ENCODE assay signal across 16 cellular contexts in the genomic region with DNA sequence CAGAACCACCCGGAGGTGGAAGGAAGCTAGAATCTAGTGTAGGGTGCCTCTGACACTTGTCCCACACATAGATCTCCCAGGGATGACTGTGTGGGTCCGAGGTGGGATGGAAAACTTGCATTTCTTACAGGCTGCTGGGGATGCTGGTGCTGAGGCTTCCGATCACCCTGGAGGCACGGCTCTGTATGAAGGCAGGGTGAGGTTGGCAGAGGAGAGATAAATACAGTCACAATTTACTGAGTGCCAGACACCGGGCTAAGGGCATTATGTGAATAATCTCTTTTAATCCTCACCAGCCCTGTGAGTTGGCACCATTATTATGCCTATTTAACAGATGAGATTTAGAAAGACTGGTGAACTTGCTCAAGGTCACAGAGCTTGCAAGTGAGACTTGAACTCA.
DNase-seq lines count a peak whose midpoint lies in the region; ATAC-seq and TF ChIP-seq lines count a peak whose summit lies in the region.
"Had no signal": no experiment of that assay in that cellular context is flagged by ENCODE, and none has a peak within 500 bp of the region (broad histone marks: within the 10 kb centered on the region; RNA-seq: fewer than 3 reads in every experiment).

No MANE protein-coding gene starts in this region.

- H2AFZ ChIP-seq in HCT116 (ENCODE audit: low read depth, low read length, poor library complexity, severe bottlenecking) (no peak overlapping the region), hepatocyte (no peak overlapping the region)

- no peak overlapping the region for H3K27ac ChIP-seq in HCT116 (ENCODE audit: low read depth, low read length)
- peak overlapping the region; percentile 75 for H3K27ac ChIP-seq in hepatocyte
- no peak overlapping the region for H3K27ac ChIP-seq in substantia nigra (ENCODE audit: low read depth, low read length, poor library complexity, severe bottlenecking)
- H3K27ac ChIP-seq: testis had no signal

- H3K4me2 ChIP-seq in HCT116 (ENCODE audit: low read length), result peak overlapping the region; percentile 62
- peak overlapping the region; percentile 55 for H3K4me2 ChIP-seq in hepatocyte

- TF ChIP-seq RAD21 in HCT116 (IDR thresholded peaks at IDR 0.05; ENCODE audit: low read depth), result no peak

- no peak for TF ChIP-seq POLR2A in HCT116 (IDR thresholded peaks at IDR 0.05; ENCODE audit: borderline replicate concordance, extremely low read depth, insufficient read depth, insufficient read length)

- CTCF ChIA-PET in HCT116 (lab: Charles Lee), result no interaction called here

- H3K9me3 Mint-ChIP-seq in activated T-helper 1 cell treated with anti-CD3 and anti-CD28 coated beads, Interleukin-12 subunit alpha, Interleukin-12 subunit beta, Interleukin-2, Interleukin-4 antibody, amounts not matched to agents 30 ng/mL and 10 ng/mL and 1 ng/mL, durations not matched to agents 14 hours and 24 hours and 36 hours, result peaks cover 3% of the 10 kb centered on the region
- peaks cover 0 to 1% of the 10 kb centered on the region in 2 donors for H3K9me3 Mint-ChIP-seq in stimulated activated naive B cell treated with anti-CD40 and anti-IgM and Interleukin-4, amounts not matched to agents 10 μg/mL and 1 μg/mL and 100 μg/mL, for 72 hours
- H3K9me3 Mint-ChIP-seq: immature natural killer cell, memory B cell had no signal

- H3K27me3 Mint-ChIP-seq in activated T-helper 1 cell treated with anti-CD3 and anti-CD28 coated beads, Interleukin-12 subunit alpha, Interleukin-12 subunit beta, Interleukin-2, Interleukin-4 antibody, amounts not matched to agents 30 ng/mL and 10 ng/mL and 1 ng/mL, durations not matched to agents 14 hours and 24 hours and 36 hours (ENCODE audit: insufficient read depth), result peaks cover 13% of the 10 kb centered on the region
- peaks cover 0 to 4% of the 10 kb centered on the region in 2 donors for H3K27me3 Mint-ChIP-seq in stimulated activated naive B cell treated with anti-CD40 and anti-IgM and Interleukin-4, amounts not matched to agents 10 μg/mL and 1 μg/mL and 100 μg/mL, for 72 hours
- H3K27me3 Mint-ChIP-seq: memory B cell had no signal

- peak; percentile 23; the same call in 1 of the 2 replicates for ATAC-seq in HCT116
- ATAC-seq in stimulated activated naive B cell treated with anti-CD40 and anti-IgM and Interleukin-4, amounts not matched to agents 10 μg/mL and 1 μg/mL and 100 μg/mL, for 72 hours (replicated peaks), result no peak

- H3K4me1 ChIP-seq in HCT116 (ENCODE audit: control insufficient read depth in 1 of 2, insufficient read depth in 2 of 2, low read length in 2 of 2) (peaks cover 10 to 20% of the 10 kb centered on the region in 2 experiments; a peak in 3 of 4 replicates), hepatocyte (ENCODE audit: insufficient read depth) (peaks cover 4% of the 10 kb centered on the region)

- POLR2A ChIA-PET in HCT116 (lab: Charles Lee), result interaction anchor here (0.7 kb wide), 1 partner anchor 31 kb away, joined by 3 read pairs; no protein-coding TSS in a partner anchor

- TF ChIP-seq CTCF in HCT116 (IDR thresholded peaks at IDR 0.05 in 2 of 3, conservative IDR thresholded peaks at IDR 0.05 in 1 of 3; ENCODE audit: borderline replicate concordance in 1 of 3, insufficient read depth in 1 of 3, low read depth in 2 of 3, low read length in 2 of 3) (no peak), hepatocyte (IDR thresholded peaks at IDR 0.05; ENCODE audit: poor library complexity) (no peak)

- H3K9me2 ChIP-seq in HCT116 (ENCODE audit: insufficient read depth), result no peaks in the 10 kb centered on the region
- H3K9me2 ChIP-seq in hepatocyte (replicated peaks; ENCODE audit: insufficient read depth), result no peaks in the 10 kb centered on the region

- H3K27me3 ChIP-seq in HCT116 (ENCODE audit: insufficient read depth, low read length) (no peaks in the 10 kb centered on the region), hepatocyte (no peaks in the 10 kb centered on the region)
- H3K27me3 ChIP-seq: testis had no signal

- intact Hi-C loops in HCT116 (cut with micrococcal nuclease), result no loop called here
- intact Hi-C loops in activated T-helper 1 cell treated with anti-CD3 and anti-CD28 coated beads, Interleukin-12 subunit alpha, Interleukin-12 subunit beta, Interleukin-2, Interleukin-4 antibody, amounts not matched to agents 30 ng/mL and 10 ng/mL and 1 ng/mL, durations not matched to agents 14 hours and 24 hours and 36 hours (cut with micrococcal nuclease), result loop anchor here (2.0 to 5.0 kb wide), 2 partner anchors 105 to 181 kb away; no protein-coding TSS in a partner anchor

- H3K9me3 ChIP-seq in HCT116 (ENCODE audit: control insufficient read depth in 1 of 2, insufficient read depth in 1 of 2, low read depth in 1 of 2, low read length in 2 of 2) (no peaks in the 10 kb centered on the region), hepatocyte (ENCODE audit: low read depth) (no peaks in the 10 kb centered on the region)
- H3K9me3 ChIP-seq: testis had no signal

- DNase-seq in HCT116 (ENCODE audit: low read depth, low spot score) (no peak), hepatocyte (ENCODE audit: low spot score) (no peak), substantia nigra (lab: John Stamatoyannopoulos, UW) (no peak), NCI-H1417 (lab: John Stamatoyannopoulos, UW) (no peak), NCI-H226 (no peak)
- DNase-seq in activated T-helper 1 cell treated with anti-CD3 and anti-CD28 coated beads, Interleukin-12 subunit alpha, Interleukin-12 subunit beta, Interleukin-2, Interleukin-4 antibody, amounts not matched to agents 30 ng/mL and 10 ng/mL and 1 ng/mL, durations not matched to agents 14 hours and 24 hours and 36 hours (ENCODE audit: low spot score), result no peak
- no peak for DNase-seq in stimulated activated naive B cell treated with anti-CD40 and anti-IgM and Interleukin-4, amounts not matched to agents 10 μg/mL and 1 μg/mL and 100 μg/mL, for 72 hours
- no peak for DNase-seq in activated CD4-positive, CD25-positive, alpha-beta regulatory T cell (lab: John Stamatoyannopoulos, UW)
- DNase-seq: activated gamma-delta T cell, glutamatergic neuron, GOT3, immature natural killer cell, NCI-H2029, NCI-H524 had no signal

- H3K36me3 ChIP-seq in HCT116 (ENCODE audit: control insufficient read depth in 1 of 2, insufficient read depth in 2 of 2, low read length in 2 of 2) (no peaks in the 10 kb centered on the region), hepatocyte (replicated peaks; ENCODE audit: insufficient read depth, low read depth) (no peaks in the 10 kb centered on the region)

- WGBS in hepatocyte (ENCODE audit: low lambda C conversion rate, missing lambda C conversion rate), result 79% methylated on average over 5 of the region's 5 CpGs

- BruUV-seq in HCT116 (replicated peaks; lab: Mats Ljungman, UMichigan), result no TSS peak

- no peaks in the 10 kb centered on the region for H4K20me1 ChIP-seq in HCT116 (ENCODE audit: insufficient read depth)
- no peaks in the 10 kb centered on the region for H4K20me1 ChIP-seq in hepatocyte (ENCODE audit: insufficient read depth, poor library complexity, severe bottlenecking)

- H3K4me3 ChIP-seq in HCT116 (replicated peaks in 1 of 2; ENCODE audit: low read depth in 1 of 2, low read length in 2 of 2) (no peak overlapping the region), hepatocyte (no peak overlapping the region)
- H3K4me3 ChIP-seq: testis had no signal

- peak overlapping the region; percentile 37 for H3K27ac Mint-ChIP-seq in activated T-helper 1 cell treated with anti-CD3 and anti-CD28 coated beads, Interleukin-12 subunit alpha, Interleukin-12 subunit beta, Interleukin-2, Interleukin-4 antibody, amounts not matched to agents 30 ng/mL and 10 ng/mL and 1 ng/mL, durations not matched to agents 14 hours and 24 hours and 36 hours
- peak overlapping the region; percentile 97 for H3K27ac Mint-ChIP-seq in stimulated activated naive B cell treated with anti-CD40 and anti-IgM and Interleukin-4, amounts not matched to agents 10 μg/mL and 1 μg/mL and 100 μg/mL, for 72 hours
- H3K27ac Mint-ChIP-seq: immature natural killer cell, memory B cell had no signal

- RAD21 ChIA-PET in HCT116 (lab: Charles Lee; ENCODE audit: low non-redundant PET in 1 of 2, low total read pairs in 2 of 2, uncharacterized antibody in 2 of 2, unreplicated experiment in 2 of 2), result no interaction called here

- peaks cover 1% of the 10 kb centered on the region for H3K36me3 Mint-ChIP-seq in activated T-helper 1 cell treated with anti-CD3 and anti-CD28 coated beads, Interleukin-12 subunit alpha, Interleukin-12 subunit beta, Interleukin-2, Interleukin-4 antibody, amounts not matched to agents 30 ng/mL and 10 ng/mL and 1 ng/mL, durations not matched to agents 14 hours and 24 hours and 36 hours (ENCODE audit: low read depth)
- peaks cover 0 to 3% of the 10 kb centered on the region in 2 donors for H3K36me3 Mint-ChIP-seq in stimulated activated naive B cell treated with anti-CD40 and anti-IgM and Interleukin-4, amounts not matched to agents 10 μg/mL and 1 μg/mL and 100 μg/mL, for 72 hours
- H3K36me3 Mint-ChIP-seq: immature natural killer cell, memory B cell had no signal

- H3K9ac ChIP-seq in HCT116 (ENCODE audit: low read length), result 0 out of 2 replicates have a peak overlapping the region, but pooled peaks have one; percentile 20

- no peak overlapping the region for H3K4me3 Mint-ChIP-seq in activated T-helper 1 cell treated with anti-CD3 and anti-CD28 coated beads, Interleukin-12 subunit alpha, Interleukin-12 subunit beta, Interleukin-2, Interleukin-4 antibody, amounts not matched to agents 30 ng/mL and 10 ng/mL and 1 ng/mL, durations not matched to agents 14 hours and 24 hours and 36 hours
- H3K4me3 Mint-ChIP-seq in stimulated activated naive B cell treated with anti-CD40 and anti-IgM and Interleukin-4, amounts not matched to agents 10 μg/mL and 1 μg/mL and 100 μg/mL, for 72 hours, result peak overlapping the region in 1 of 2 donors; percentile 54
- H3K4me3 Mint-ChIP-seq: immature natural killer cell had no signal

- H3K4me1 Mint-ChIP-seq in activated T-helper 1 cell treated with anti-CD3 and anti-CD28 coated beads, Interleukin-12 subunit alpha, Interleukin-12 subunit beta, Interleukin-2, Interleukin-4 antibody, amounts not matched to agents 30 ng/mL and 10 ng/mL and 1 ng/mL, durations not matched to agents 14 hours and 24 hours and 36 hours (ENCODE audit: low read depth), result peaks cover 42% of the 10 kb centered on the region
- peaks cover 45 to 56% of the 10 kb centered on the region in 2 donors for H3K4me1 Mint-ChIP-seq in stimulated activated naive B cell treated with anti-CD40 and anti-IgM and Interleukin-4, amounts not matched to agents 10 μg/mL and 1 μg/mL and 100 μg/mL, for 72 hours

- no peaks in the 10 kb centered on the region for H3K79me2 ChIP-seq in HCT116 (ENCODE audit: insufficient read depth, low read length)
- H3K79me2 ChIP-seq in hepatocyte, result no peaks in the 10 kb centered on the region
